In the genomic region with DNA sequence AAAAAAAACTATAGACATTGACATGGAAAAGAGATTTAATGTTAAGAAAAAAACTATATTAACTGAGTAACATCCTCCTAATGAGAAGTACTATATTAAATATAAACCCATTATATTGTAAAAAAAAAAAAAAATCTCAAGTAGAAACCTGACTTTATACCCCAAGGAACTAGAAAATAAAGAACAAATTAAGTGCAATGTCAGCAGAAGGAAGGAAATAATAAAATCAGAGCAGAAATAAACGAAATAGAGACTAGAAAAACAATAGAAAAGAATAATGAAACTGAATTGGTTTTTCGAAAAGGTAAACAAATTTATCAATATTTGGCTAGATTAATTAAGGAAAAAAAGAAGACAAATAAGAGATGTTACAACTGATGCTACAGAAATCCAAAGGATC, we compare ENCODE assay signal across 8 cellular contexts.
"Had no signal": no experiment of that assay in that cellular context is flagged by ENCODE, and none has a peak within 500 bp of the region (broad histone marks: within the 10 kb centered on the region; RNA-seq: fewer than 3 reads in every experiment).

No MANE protein-coding gene starts in this region.

- ATAC-seq: GM23338 had no signal

- H3K4me2 ChIP-seq: GM23338, KMS-11 had no signal

- H3K4me3 ChIP-seq: GM23338 had no signal

- DNase-seq: H9, HCEC 1CT, KBM-7 had no signal

- FAIRE-seq: H1, H54 had no signal

- H2AFZ ChIP-seq: GM23338 had no signal

- H3K27ac ChIP-seq: HL-60, KMS-11 had no signal

- H3K9ac ChIP-seq: KMS-11 had no signal
